In the genomic region with DNA sequence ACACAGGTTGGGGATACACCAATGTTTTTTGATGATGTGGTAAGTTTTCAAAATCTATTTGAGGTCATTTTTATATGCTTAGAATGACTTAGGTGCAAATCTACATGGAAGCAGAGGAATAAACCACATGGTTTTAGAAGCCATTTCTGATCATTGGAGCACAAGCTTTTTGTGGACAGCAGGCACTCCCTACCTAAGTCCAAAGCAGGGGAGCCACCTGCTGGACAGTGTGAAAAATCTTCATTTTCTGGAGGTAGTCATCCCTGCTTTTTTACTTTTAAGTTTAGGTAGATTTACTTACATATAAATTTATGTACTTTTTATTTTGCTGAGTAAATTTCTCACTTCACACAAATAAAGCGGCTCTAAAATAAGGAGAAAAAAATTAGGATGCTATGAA, we compare ENCODE assay signal across 8 cellular contexts.
A peak's percentile ranks its signal among the peaks of the same experiment; 100 is the strongest.
DNase-seq lines count a peak whose midpoint lies in the region; ATAC-seq, FAIRE-seq and TF ChIP-seq lines count a peak whose summit lies in the region.

No MANE protein-coding gene starts in this region.

- peak; percentile 76 for FAIRE-seq in K562 (lab: Jason Lieb, UNC)

- no peaks in the 10 kb centered on the region for H3K79me2 ChIP-seq in Karpas-422 (ENCODE audit: low read length)
- no peaks in the 10 kb centered on the region for H3K79me2 ChIP-seq in SU-DHL-6 (ENCODE audit: insufficient read depth, low read length)
- H3K79me2 ChIP-seq in K562 (ENCODE audit: control insufficient read depth, insufficient read depth, low read length): no peaks in the 10 kb centered on the region

- intact Hi-C loops in CD14-positive monocyte (cut with micrococcal nuclease): loop anchor here (5.0 kb wide), 1 partner anchor 325 kb away; a partner anchor contains a TSS
- intact Hi-C loops in K562 (cut with micrococcal nuclease): loop anchor here (1.0 to 5.0 kb wide), 4 partner anchors 70 to 324 kb away; no protein-coding TSS in a partner anchor

- H3K4me3 ChIP-seq in Karpas-422 (ENCODE audit: low read length) (no peak overlapping the region), SU-DHL-6 (ENCODE audit: insufficient read depth, low read length, poor library complexity, severe bottlenecking) (no peak overlapping the region), K562 (no peak overlapping the region)

- ATAC-seq in GM19395 (IDR thresholded peaks at IDR 0.05; ENCODE audit: unreplicated experiment): peak; percentile 85
- peak; percentile 87 for ATAC-seq in K562

- CTCF ChIA-PET in K562 (lab: Yijun Ruan, JAX; ENCODE audit: low intra/inter-chr PET ratio): interaction anchor here (0.6 to 1.7 kb wide), 4 partner anchors 276 to 325 kb away, joined by 3 to 7 read pairs (median 4); a partner anchor contains a TSS

- H2AFZ ChIP-seq in Karpas-422 (ENCODE audit: low read length) (no peak overlapping the region), SU-DHL-6 (ENCODE audit: low read depth, low read length, severe bottlenecking) (no peak overlapping the region), K562 (ENCODE audit: low read depth, low read length) (no peak overlapping the region)

- H3K4me2 ChIP-seq in Karpas-422 (ENCODE audit: low read depth, low read length, poor library complexity, severe bottlenecking) (no peak overlapping the region), SU-DHL-6 (ENCODE audit: low read depth, low read length, poor library complexity, severe bottlenecking) (no peak overlapping the region), K562 (ENCODE audit: insufficient read depth, low read length) (no peak overlapping the region)

- H3K27ac Mint-ChIP-seq in CD14-positive monocyte: no peak overlapping the region

- peaks cover 1 to 6% (median 4%) of the 10 kb centered on the region in 3 donors for H3K27me3 Mint-ChIP-seq in CD14-positive monocyte (ENCODE audit: low read depth in 3 of 3)

- H3K36me3 ChIP-seq in Karpas-422 (ENCODE audit: insufficient read depth, low read length) (no peaks in the 10 kb centered on the region), SU-DHL-6 (ENCODE audit: low read length) (no peaks in the 10 kb centered on the region), K562 (ENCODE audit: control insufficient read depth, insufficient read depth, low read length) (peaks cover 10% of the 10 kb centered on the region; the same call in 1 of the 3 replicates)

- no peaks in the 10 kb centered on the region for H3K9me1 ChIP-seq in K562 (ENCODE audit: control insufficient read depth, insufficient read depth, low read length)

- 18% methylated on average over 1 of the region's 1 CpG for WGBS in K562 (ENCODE audit: insufficient coverage, low coverage, missing lambda C conversion rate)

- H3K27ac ChIP-seq in Karpas-422 (ENCODE audit: low read length): no peak overlapping the region
- no peak overlapping the region for H3K27ac ChIP-seq in SU-DHL-6 (ENCODE audit: low read depth, low read length)
- no peak overlapping the region for H3K27ac ChIP-seq in K562 (ENCODE audit: extremely low read depth, low read depth, low read length)

- no peak for DNase-seq in CD14-positive monocyte (ENCODE audit: low spot score)
- peak; percentile 78 for DNase-seq in Karpas-422
- peak; percentile 28 to 72 (median 46) for DNase-seq in K562 (ENCODE audit: extremely low read depth in 1 of 4, low spot score in 3 of 4)
- DNase-seq in iPS-NIHi7 (ENCODE audit: extremely low spot score): peak; percentile 59
- peak; percentile 42 for DNase-seq in stimulated activated CD4-positive, alpha-beta T cell treated with anti-CD3 and anti-CD28 coated beads, Interleukin-1b, Interleukin-23, amount 100 ng/mL, for 48 hours
- DNase-seq in GF-D8 (lab: John Stamatoyannopoulos, UW): no peak

- no peak for TF ChIP-seq EP300 in K562 (IDR thresholded peaks at IDR 0.05; ENCODE audit: low read length)

- TF ChIP-seq CTCF in CD14-positive monocyte (IDR thresholded peaks at IDR 0.05) (peak; percentile 77), SU-DHL-6 (IDR thresholded peaks at IDR 0.05; ENCODE audit: insufficient read depth, low read length, poor library complexity, severe bottlenecking) (peak; percentile 26), K562 (IDR thresholded peaks at IDR 0.05 in 2 of 3, conservative IDR thresholded peaks at IDR 0.05 in 1 of 3; ENCODE audit: insufficient read depth in 2 of 3, low read depth in 1 of 3, low read length in 3 of 3) (peak; percentile 52 to 60 (median 53))

- H3K36me3 Mint-ChIP-seq in CD14-positive monocyte: no peaks in the 10 kb centered on the region

- peak; percentile 42 to 75 for TF ChIP-seq RAD21 in K562 (CRISPR knock-in tag; conservative IDR thresholded peaks at IDR 0.05 in 1 of 2, IDR thresholded peaks at IDR 0.05 in 1 of 2)

- H4K20me1 ChIP-seq in Karpas-422 (ENCODE audit: insufficient read depth, low read depth, low read length) (no peaks in the 10 kb centered on the region), SU-DHL-6 (ENCODE audit: low read depth, low read length) (no peaks in the 10 kb centered on the region), K562 (replicated peaks; ENCODE audit: control insufficient read depth, insufficient read depth, low read length) (no peaks in the 10 kb centered on the region)

- H3K9me2 ChIP-seq in Karpas-422 (replicated peaks; ENCODE audit: insufficient read depth, low read length) (no peaks in the 10 kb centered on the region), SU-DHL-6 (replicated peaks; ENCODE audit: insufficient read depth, low read length) (no peaks in the 10 kb centered on the region)

- H3K9me3 ChIP-seq in Karpas-422 (ENCODE audit: low read length) (no peaks in the 10 kb centered on the region), SU-DHL-6 (ENCODE audit: insufficient read depth, low read length) (no peaks in the 10 kb centered on the region), K562 (replicated peaks; ENCODE audit: control insufficient read depth, insufficient read depth, low read depth, low read length) (no peaks in the 10 kb centered on the region)

- no peaks in the 10 kb centered on the region for H3K4me1 Mint-ChIP-seq in CD14-positive monocyte

- no peak for TF ChIP-seq POLR2A in K562 (conservative IDR thresholded peaks at IDR 0.05)

- H3K27me3 ChIP-seq in Karpas-422 (ENCODE audit: low read length) (no peaks in the 10 kb centered on the region), SU-DHL-6 (ENCODE audit: low read length) (no peaks in the 10 kb centered on the region), K562 (ENCODE audit: control insufficient read depth in 2 of 2, insufficient read depth in 2 of 2, low read length in 2 of 2) (no peaks in the 10 kb centered on the region)

- BruUV-seq in K562 (replicated peaks; lab: Mats Ljungman, UMichigan): no TSS peak

- POLR2A ChIA-PET in K562 (lab: Yijun Ruan, JAX): interaction anchor here (1.0 kb wide), 1 partner anchor 16 kb away, joined by 4 read pairs; no protein-coding TSS in a partner anchor

- H3K4me1 ChIP-seq in Karpas-422 (ENCODE audit: low read length) (peaks cover 5% of the 10 kb centered on the region), K562 (replicated peaks in 1 of 2; ENCODE audit: control insufficient read depth in 2 of 2, insufficient read depth in 2 of 2, low read length in 2 of 2) (peaks cover 0 to 3% of the 10 kb centered on the region in 2 experiments; a peak in 2 of 5 replicates)

- no peak overlapping the region for H3K4me3 Mint-ChIP-seq in CD14-positive monocyte

- H3K9ac ChIP-seq in Karpas-422 (ENCODE audit: low read length): no peak overlapping the region
- no peak overlapping the region for H3K9ac ChIP-seq in SU-DHL-6 (ENCODE audit: low read length)
- no peak overlapping the region for H3K9ac ChIP-seq in K562 (ENCODE audit: insufficient read depth in 1 of 2, low read depth in 2 of 2, low read length in 2 of 2)

- H3K9me3 Mint-ChIP-seq in CD14-positive monocyte: no peaks in the 10 kb centered on the region

- in situ Hi-C loops in K562 (cut with MboI): loop anchor here (10.0 kb wide), 1 partner anchor 323 kb away; a partner anchor contains a TSS

- no peaks in the 10 kb centered on the region for H3F3A ChIP-seq in SU-DHL-6 (ENCODE audit: insufficient read depth)

TF ChIP-seq in K562, 482 proteins besides CTCF, POLR2A, EP300 and RAD21 (continues in another document):
- TF ChIP-seq KDM5B (IDR thresholded peaks at IDR 0.05; ENCODE audit: insufficient replicate concordance, low read depth, low read length) (no peak), ZNF696 (CRISPR knock-in tag; conservative IDR thresholded peaks at IDR 0.05) (no peak), ZNF384 (IDR thresholded peaks at IDR 0.05; ENCODE audit: low read depth, low read length) (no peak), EP400 (IDR thresholded peaks at IDR 0.05) (peak; percentile 24; the same call in 1 of the 2 replicates), CEBPB (tag; IDR thresholded peaks at IDR 0.05) (no peak), ZNF197 (CRISPR knock-in tag; IDR thresholded peaks at IDR 0.05; ENCODE audit: low read depth) (no peak)
- TF ChIP-seq, protein P1, sequence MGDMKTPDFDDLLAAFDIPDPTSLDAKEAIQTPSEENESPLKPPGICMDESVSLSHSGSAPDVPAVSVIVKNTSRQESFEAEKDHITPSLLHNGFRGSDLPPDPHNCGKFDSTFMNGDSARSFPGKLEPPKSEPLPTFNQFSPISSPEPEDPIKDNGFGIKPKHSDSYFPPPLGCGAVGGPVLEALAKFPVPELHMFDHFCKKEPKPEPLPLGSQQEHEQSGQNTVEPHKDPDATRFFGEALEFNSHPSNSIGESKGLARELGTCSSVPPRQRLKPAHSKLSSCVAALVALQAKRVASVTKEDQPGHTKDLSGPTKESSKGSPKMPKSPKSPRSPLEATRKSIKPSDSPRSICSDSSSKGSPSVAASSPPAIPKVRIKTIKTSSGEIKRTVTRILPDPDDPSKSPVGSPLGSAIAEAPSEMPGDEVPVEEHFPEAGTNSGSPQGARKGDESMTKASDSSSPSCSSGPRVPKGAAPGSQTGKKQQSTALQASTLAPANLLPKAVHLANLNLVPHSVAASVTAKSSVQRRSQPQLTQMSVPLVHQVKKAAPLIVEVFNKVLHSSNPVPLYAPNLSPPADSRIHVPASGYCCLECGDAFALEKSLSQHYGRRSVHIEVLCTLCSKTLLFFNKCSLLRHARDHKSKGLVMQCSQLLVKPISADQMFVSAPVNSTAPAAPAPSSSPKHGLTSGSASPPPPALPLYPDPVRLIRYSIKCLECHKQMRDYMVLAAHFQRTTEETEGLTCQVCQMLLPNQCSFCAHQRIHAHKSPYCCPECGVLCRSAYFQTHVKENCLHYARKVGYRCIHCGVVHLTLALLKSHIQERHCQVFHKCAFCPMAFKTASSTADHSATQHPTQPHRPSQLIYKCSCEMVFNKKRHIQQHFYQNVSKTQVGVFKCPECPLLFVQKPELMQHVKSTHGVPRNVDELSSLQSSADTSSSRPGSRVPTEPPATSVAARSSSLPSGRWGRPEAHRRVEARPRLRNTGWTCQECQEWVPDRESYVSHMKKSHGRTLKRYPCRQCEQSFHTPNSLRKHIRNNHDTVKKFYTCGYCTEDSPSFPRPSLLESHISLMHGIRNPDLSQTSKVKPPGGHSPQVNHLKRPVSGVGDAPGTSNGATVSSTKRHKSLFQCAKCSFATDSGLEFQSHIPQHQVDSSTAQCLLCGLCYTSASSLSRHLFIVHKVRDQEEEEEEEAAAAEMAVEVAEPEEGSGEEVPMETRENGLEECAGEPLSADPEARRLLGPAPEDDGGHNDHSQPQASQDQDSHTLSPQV (IDR thresholded peaks at IDR 0.05): peak; percentile 42; the same call in 1 of the 2 replicates

Comparison
In these comparisons a context has a peak if more than half of its experiments do, and no peak if none do; other contexts are left out.
1. DNase-seq: peak in Karpas-422 (single experiment), K562 (4 of 4), iPS-NIHi7 (single experiment) and stimulated activated CD4-positive, alpha-beta T cell treated with anti-CD3 and anti-CD28 coated beads, Interleukin-1b, Interleukin-23, amount 100 ng/mL, for 48 hours (single experiment); none in CD14-positive monocyte (single experiment) and GF-D8 (single experiment).
2. CTCF ChIP-seq: peak in every context shown above with its lines; median percentile 77 in CD14-positive monocyte; 53 in K562; 26 in SU-DHL-6.